19 cellular contexts compared by ENCODE assay signal in genomic region chr4:151256134-151256533, GRCh38. TPM values are rescaled to one million over a fixed set of nuclear protein-coding genes. Genes with fewer than 3 reads are reported as not detected.
DNase-seq lines count a peak whose midpoint lies in the region; ATAC-seq and TF ChIP-seq lines count a peak whose summit lies in the region.
"Had no signal": no experiment of that assay in that cellular context is flagged by ENCODE, and none has a peak within 500 bp of the region (broad histone marks: within the 10 kb centered on the region; RNA-seq: fewer than 3 reads in every experiment).

No MANE protein-coding gene starts in this region.

- ATAC-seq in left lobe of liver = peak; percentile 34
- ATAC-seq in HG03097 (IDR thresholded peaks at IDR 0.05; ENCODE audit: low FRiP score, unreplicated experiment) = no peak
- ATAC-seq: CD8-positive, alpha-beta T cell had no signal

- no peaks in the 10 kb centered on the region for H3K27me3 Mint-ChIP-seq in osteocyte (ENCODE audit: unreplicated experiment)

- H3K4me3 ChIP-seq in left ventricle myocardium inferior (no peak overlapping the region), right atrium auricular region (no peak overlapping the region)

- H3K27ac Mint-ChIP-seq in osteocyte (ENCODE audit: unreplicated experiment) = peak overlapping the region; percentile 36
- H3K27ac Mint-ChIP-seq: CD14-positive monocyte; CD8-positive, alpha-beta T cell; HFFc6 had no signal

- no peaks in the 10 kb centered on the region for H3K9me3 Mint-ChIP-seq in osteocyte (ENCODE audit: unreplicated experiment)
- H3K9me3 Mint-ChIP-seq: HFFc6 had no signal

- TF ChIP-seq CTCF in left ventricle myocardium inferior (IDR thresholded peaks at IDR 0.05; ENCODE audit: borderline replicate concordance) (no peak), right atrium auricular region (IDR thresholded peaks at IDR 0.05) (no peak), osteocyte (IDR thresholded peaks at IDR 0.05) (no peak)

- H3K4me1 ChIP-seq in left ventricle myocardium inferior (peaks cover 61% of the 10 kb centered on the region), right atrium auricular region (peaks cover 0 to 11% of the 10 kb centered on the region in 2 donors)

- H3K27ac ChIP-seq in left ventricle myocardium inferior (replicated peaks) (peak overlapping the region; percentile 38), right atrium auricular region (no peak overlapping the region)
- H3K27ac ChIP-seq: 22Rv1 had no signal

- no peaks in the 10 kb centered on the region for H3K36me3 Mint-ChIP-seq in osteocyte (ENCODE audit: unreplicated experiment)
- H3K36me3 Mint-ChIP-seq: CD14-positive monocyte; CD8-positive, alpha-beta T cell had no signal

- DNase-seq in left ventricle myocardium inferior = no peak
- no peak for DNase-seq in right atrium auricular region (ENCODE audit: low spot score)
- DNase-seq in left lobe of liver (ENCODE audit: low spot score) = no peak
- DNase-seq in osteocyte (ENCODE audit: extremely low spot score, unreplicated experiment) = no peak
- no peak for DNase-seq in NAMALWA (ENCODE audit: low spot score)
- DNase-seq in NCI-H2227 treated with DMSO at 0.1 percent for 48 hours (lab: John Stamatoyannopoulos, UW) = no peak
- DNase-seq in NCI-H2171 (lab: John Stamatoyannopoulos, UW) = no peak
- DNase-seq: CD8-positive, alpha-beta T cell; COR-L47; DMS153; DMS79 treated with DMSO at 0.1 percent for 48 hours; EL; HCEC 1CT; HFFc6 had no signal

- H3K27me3 ChIP-seq in left ventricle myocardium inferior (ENCODE audit: low read depth) (no peaks in the 10 kb centered on the region), right atrium auricular region (no peaks in the 10 kb centered on the region)

- H3K9me3 ChIP-seq in left ventricle myocardium inferior (replicated peaks) (no peaks in the 10 kb centered on the region), right atrium auricular region (no peaks in the 10 kb centered on the region)

- H3K36me3 ChIP-seq in left ventricle myocardium inferior (no peaks in the 10 kb centered on the region), right atrium auricular region (no peaks in the 10 kb centered on the region)

- H3K4me3 Mint-ChIP-seq in osteocyte (ENCODE audit: unreplicated experiment) = no peak overlapping the region
- H3K4me3 Mint-ChIP-seq: CD14-positive monocyte; CD8-positive, alpha-beta T cell; HFFc6 had no signal

- no peaks in the 10 kb centered on the region for H3K4me1 Mint-ChIP-seq in osteocyte (ENCODE audit: unreplicated experiment)
- H3K4me1 Mint-ChIP-seq: CD14-positive monocyte had no signal

- intact Hi-C loops in left ventricle myocardium inferior (cut with micrococcal nuclease) = no loop called here

RNA-seq across cellular contexts. Expression of gene PRSS48, which starts 20.8 kb away (rescaled TPM):
- total RNA-seq in left ventricle myocardium inferior = not detected
- total RNA-seq in right atrium auricular region = not detected
- not detected for total RNA-seq in left lobe of liver
- not detected in 2 replicates for total RNA-seq in osteocyte
- total RNA-seq: A673; CD8-positive, alpha-beta T cell; H1; HFFc6 had no signal
